In genomic region chr9:121354141-121354540, GRCh38 we compare ENCODE assay signal across 10 cellular contexts. TPM values are rescaled to one million over a fixed set of nuclear protein-coding genes. Genes with fewer than 3 reads are reported as not detected.
DNase-seq lines count a peak whose midpoint lies in the region; ATAC-seq, FAIRE-seq and TF ChIP-seq lines count a peak whose summit lies in the region.
"Had no signal": no experiment of that assay in that cellular context is flagged by ENCODE, and none has a peak within 500 bp of the region (broad histone marks: within the 10 kb centered on the region; RNA-seq: fewer than 3 reads in every experiment).

No MANE protein-coding gene starts in this region.

- H3K27me3 Mint-ChIP-seq in activated T-cell treated with anti-CD3 and anti-CD28 coated beads, Interleukin-2, amount 50 U/mL, for 72 hours (ENCODE audit: low read depth) = no peaks in the 10 kb centered on the region

- H3K4me1 ChIP-seq in GM12878 (ENCODE audit: control insufficient read depth, insufficient read depth, low read length) = peaks cover 24% of the 10 kb centered on the region
- H3K4me1 ChIP-seq in lower lobe of right lung = peaks cover 100% of the 10 kb centered on the region
- peaks cover 35 to 99% (median 72%) of the 10 kb centered on the region in 4 donors for H3K4me1 ChIP-seq in transverse colon

- H2AFZ ChIP-seq in GM12878 (ENCODE audit: control insufficient read depth, low read depth, low read length) = peak overlapping the region; percentile 69; the same call in 1 of the 2 replicates

- no peak for TF ChIP-seq POLR2A in GM12878 (IDR thresholded peaks at IDR 0.05; ENCODE audit: low read depth, low read length)
- TF ChIP-seq POLR2A in transverse colon (IDR thresholded peaks at IDR 0.05) = no peak

- in situ Hi-C loops in GM12878 (cut with MboI) = no loop called here
- in situ Hi-C loops in transverse colon (cut with MboI; ENCODE audit: low pct_ligation_motif_present in 1 of 4, low pct_unique_long_range_greater_than_20kb in 1 of 4, low sequenced_read_pairs in 3 of 4) = no loop called here

- H3K27ac Mint-ChIP-seq in activated T-cell treated with anti-CD3 and anti-CD28 coated beads, Interleukin-2, amount 50 U/mL, for 72 hours = peak overlapping the region; percentile 47

- 0 out of 4 replicates have a peak, but pooled peaks cover 0 to under 1% of the 10 kb centered on the region in 2 experiments for H3K36me3 ChIP-seq in GM12878 (ENCODE audit: control insufficient read depth in 2 of 2, insufficient read depth in 2 of 2, low read length in 1 of 2)
- peaks cover 70% of the 10 kb centered on the region for H3K36me3 ChIP-seq in lower lobe of right lung
- peaks cover 0 to 5% (median 0%) of the 10 kb centered on the region in 4 donors for H3K36me3 ChIP-seq in transverse colon

- H3K27ac ChIP-seq in GM12878 (ENCODE audit: control insufficient read depth, insufficient read depth) (peak overlapping the region; percentile 88), lower lobe of right lung (peak overlapping the region; percentile 61), transverse colon (peak overlapping the region; percentile 72 to 96 (median 84))
- H3K27ac ChIP-seq: epithelial cell of prostate had no signal

- TF ChIP-seq CTCF in GM12878 (IDR thresholded peaks at IDR 0.05 in 2 of 3, conservative IDR thresholded peaks at IDR 0.05 in 1 of 3; ENCODE audit: control insufficient read depth in 2 of 3, extremely low read depth in 1 of 3, insufficient read depth in 1 of 3, low read depth in 3 of 3, low read length in 3 of 3) = no peak
- TF ChIP-seq CTCF in lower lobe of right lung (IDR thresholded peaks at IDR 0.05) = no peak
- no peak for TF ChIP-seq CTCF in transverse colon (IDR thresholded peaks at IDR 0.05)

- no peaks in the 10 kb centered on the region; the same call in 1 of the 2 replicates for H3K79me2 ChIP-seq in GM12878 (ENCODE audit: control insufficient read depth, insufficient read depth, low read length)

- no peaks in the 10 kb centered on the region for H4K20me1 ChIP-seq in GM12878 (ENCODE audit: control insufficient read depth, insufficient read depth)

- TF ChIP-seq EP300 in GM12878 (IDR thresholded peaks at IDR 0.05; ENCODE audit: borderline replicate concordance in 1 of 2, control insufficient read depth in 1 of 2, low read depth in 2 of 2, low read length in 2 of 2) (no peak), transverse colon (IDR thresholded peaks at IDR 0.05; ENCODE audit: low read depth) (no peak)

- ATAC-seq in activated T-cell treated with anti-CD3 and anti-CD28 coated beads, Interleukin-2, amount 50 U/mL, for 72 hours (replicated peaks in 1 of 2) = peak; percentile 13 to 29
- ATAC-seq in GM12878 (peak; percentile 11), lower lobe of right lung (peak; percentile 50 to 60), HG02840 (IDR thresholded peaks at IDR 0.05; ENCODE audit: low FRiP score, unreplicated experiment) (no peak)

- POLR2A ChIA-PET in GM12878 (lab: Charles Lee) = interaction anchor here (0.5 to 1.5 kb wide), 6 partner anchors 15 to 152 kb away, joined by 3 to 9 read pairs (median 4); no protein-coding TSS in a partner anchor

- peaks cover 10 to 11% of the 10 kb centered on the region in 2 donors for H3K36me3 Mint-ChIP-seq in activated T-cell treated with anti-CD3 and anti-CD28 coated beads, Interleukin-2, amount 50 U/mL, for 72 hours (ENCODE audit: insufficient read depth in 2 of 2)

- BruUV-seq in GM12878 (replicated peaks; lab: Mats Ljungman, UMichigan) = no TSS peak

- peak overlapping the region; percentile 54 to 58 for H3K4me3 Mint-ChIP-seq in activated T-cell treated with anti-CD3 and anti-CD28 coated beads, Interleukin-2, amount 50 U/mL, for 72 hours

- 88% methylated on average over 5 of the region's 5 CpGs for WGBS in GM12878 (ENCODE audit: insufficient coverage, insufficient replicate concordance, low lambda C conversion rate, missing lambda C conversion rate)
- WGBS in transverse colon (ENCODE audit: low coverage in 1 of 2), 2 donors = 22 to 29% methylated on average over 5 of the region's 5 CpGs

- H3K9me3 ChIP-seq in GM12878 (replicated peaks; ENCODE audit: control insufficient read depth, insufficient read depth, low read length) (no peaks in the 10 kb centered on the region), lower lobe of right lung (no peaks in the 10 kb centered on the region), transverse colon (no peaks in the 10 kb centered on the region)

- TF ChIP-seq RAD21 in GM12878 (IDR thresholded peaks at IDR 0.05; ENCODE audit: insufficient read depth, low read depth, low read length) = no peak

- FAIRE-seq in GM12878 (lab: Jason Lieb, UNC) = no peak
- FAIRE-seq: GM12891 had no signal

- H3K4me1 Mint-ChIP-seq in activated T-cell treated with anti-CD3 and anti-CD28 coated beads, Interleukin-2, amount 50 U/mL, for 72 hours (ENCODE audit: low read depth) = peaks cover 53% of the 10 kb centered on the region

- H3K4me2 ChIP-seq in GM12878 (ENCODE audit: control insufficient read depth, insufficient read depth) = peak overlapping the region; percentile 73

- no peaks in the 10 kb centered on the region for H3K27me3 ChIP-seq in GM12878 (replicated peaks in 1 of 2; ENCODE audit: control insufficient read depth in 2 of 2, insufficient read depth in 2 of 2, low read length in 1 of 2)
- H3K27me3 ChIP-seq in lower lobe of right lung (ENCODE audit: low read depth) = no peaks in the 10 kb centered on the region
- no peaks in the 10 kb centered on the region for H3K27me3 ChIP-seq in transverse colon

- H3K9ac ChIP-seq in GM12878 (ENCODE audit: control insufficient read depth, insufficient read depth, low read length) = no peak overlapping the region

- no peaks in the 10 kb centered on the region for H3K9me3 Mint-ChIP-seq in activated T-cell treated with anti-CD3 and anti-CD28 coated beads, Interleukin-2, amount 50 U/mL, for 72 hours

- intact Hi-C loops in GM12878 (cut with micrococcal nuclease; ENCODE audit: unreplicated experiment) (no loop called here), lower lobe of right lung (cut with DNase I) (no loop called here), transverse colon (cut with DNase I; ENCODE audit: low total_unique reads) (no loop called here)

- CTCF ChIA-PET in GM12878 (lab: Yijun Ruan, JAX) = interaction anchor here (0.6 to 2.0 kb wide), 11 partner anchors 9 to 232 kb away, joined by 3 to 17 read pairs (median 4); no protein-coding TSS in a partner anchor

- RAD21 ChIA-PET in GM12878 (lab: Charles Lee; ENCODE audit: unreplicated experiment) = interaction anchor here (0.7 to 1.4 kb wide), 7 partner anchors 12 to 1814 kb away, joined by 3 to 6 read pairs (median 3); no protein-coding TSS in a partner anchor

- no peak for DNase-seq in activated T-cell treated with anti-CD3 and anti-CD28 coated beads, Interleukin-2, amount 50 U/mL, for 72 hours
- DNase-seq in activated T-cell treated with anti-CD3 and anti-CD28 coated beads for 4 hours = no peak
- DNase-seq in GM12878 (ENCODE audit: low read depth, low spot score) = no peak
- no peak for DNase-seq in lower lobe of right lung
- peak; percentile 31 for DNase-seq in transverse colon
- DNase-seq in AG08395 (ENCODE audit: low spot score) = no peak
- DNase-seq in C1 segment of cervical spinal cord (lab: John Stamatoyannopoulos, UW) = no peak

- H3K4me3 ChIP-seq in GM12878 = no peak overlapping the region
- H3K4me3 ChIP-seq in lower lobe of right lung = no peak overlapping the region
- H3K4me3 ChIP-seq in transverse colon = no peak overlapping the region

- SMC1A ChIA-PET in GM12878 (lab: Charles Lee; ENCODE audit: uncharacterized antibody, unreplicated experiment) = interaction anchor here (1.0 to 2.2 kb wide), 9 partner anchors 11 to 46 kb away, joined by 3 to 22 read pairs (median 5); no protein-coding TSS in a partner anchor

TF ChIP-seq in GM12878, 131 proteins besides CTCF, POLR2A, EP300 and RAD21 (continues in another document):
- TF ChIP-seq ZNF384 (IDR thresholded peaks at IDR 0.05; ENCODE audit: borderline replicate concordance, low read depth, low read length) (no peak), BACH1 (IDR thresholded peaks at IDR 0.05; ENCODE audit: borderline replicate concordance) (no peak), CBX3 (IDR thresholded peaks at IDR 0.05; ENCODE audit: borderline replicate concordance, low read depth) (no peak), KDM1A (IDR thresholded peaks at IDR 0.05; ENCODE audit: borderline replicate concordance) (no peak)

RNA-seq across cellular contexts. Expression of gene STOM, which starts 15.9 kb away (rescaled TPM):
- 10 to 100 TPM; 63.7 to 90.6 TPM for total RNA-seq in activated T-cell treated with anti-CD3 and anti-CD28 coated beads, Interleukin-2, amount 50 U/mL, for 72 hours
- total RNA-seq in GM12878 (2013; cell fraction: nucleolus; rRNA removed) = 18.3 and 21.1 TPM in 2 replicates
- 36.0 and 43.0 TPM in 2 replicates for total RNA-seq in GM12878 (2014; rRNA removed)
- 45.0 and 45.4 TPM in 2 replicates for total RNA-seq in GM12878 (2014; rRNA removed; fragmentation: Illumina TruSeq; extraction: Trizol)
- 47.4 and 49.8 TPM in 2 replicates for total RNA-seq in GM12878 (2021)
- 25.0 TPM for polyA plus RNA-seq in GM12878 (2011; ENCODE audit: low read depth)
- 6.7 and 7.6 TPM in 2 replicates for polyA plus RNA-seq in GM12878 (2011; rRNA removed)
- polyA plus RNA-seq in GM12878 (2011; cell fraction: cytosol; rRNA removed) = 3.5 and 4.1 TPM in 2 replicates
- 1.1 and 1.3 TPM in 2 replicates for polyA plus RNA-seq in GM12878 (2011; cell fraction: nucleus; rRNA removed)
- polyA plus RNA-seq in GM12878 (2012) = 19.0 and 20.2 TPM in 2 replicates
- polyA plus RNA-seq in GM12878 (2014; fragmentation: Illumina TruSeq; extraction: Trizol) = 41.2 and 50.9 TPM in 2 replicates
- polyA plus RNA-seq in GM12878 (2014; fragmentation: Nextera tagmentation; extraction: Ambion mirVana) = 10 to 100 TPM; 20.6 to 34.5 TPM
- polyA plus RNA-seq in GM12878 (2014; rRNA removed) = 33.2 and 38.3 TPM in 2 replicates
- 10 to 100 TPM; 42.6 to 44.0 TPM for polyA plus RNA-seq in GM12878 (2016; fragmentation: Nextera tagmentation; extraction: Ambion mirVana)
- 1.9 and 3.0 TPM in 2 replicates for polyA minus RNA-seq in GM12878 (2011; rRNA and poly(A)+ RNA removed)
- polyA minus RNA-seq in GM12878 (2011; cell fraction: cytosol; rRNA and poly(A)+ RNA removed) = 2.0 and 3.7 TPM in 2 replicates
- polyA minus RNA-seq in GM12878 (2011; cell fraction: nucleus; rRNA and poly(A)+ RNA removed) = 0.48 and 1.3 TPM in 2 replicates
- 479 TPM for total RNA-seq in lower lobe of right lung
- total RNA-seq in transverse colon = 100 to 1,000 TPM in 2 of 4 donors, 10 to 100 TPM in 2; 78.2 to 195 (median 111) TPM
